Comparison of ENCODE assay signal across 1 cellular context in genomic region chr10:49162063-49162462, GRCh38.
TF ChIP-seq lines count a peak whose summit lies in the region.

No MANE protein-coding gene starts in this region.

TF ChIP-seq in H1, 55 proteins besides CTCF, POLR2A, EP300 and RAD21 (continued from another document):
- no peak for TF ChIP-seq CHD7 (IDR thresholded peaks at IDR 0.05; ENCODE audit: insufficient replicate concordance, low read length)
- TF ChIP-seq CHD2 (IDR thresholded peaks at IDR 0.05; ENCODE audit: low read length): no peak
- TF ChIP-seq NRF1 (IDR thresholded peaks at IDR 0.05; ENCODE audit: low read depth, low read length): no peak
- no peak for TF ChIP-seq PHF8 (conservative IDR thresholded peaks at IDR 0.05; ENCODE audit: low read depth, low read length)
- no peak for TF ChIP-seq E2F6 (IDR thresholded peaks at IDR 0.05)
- no peak for TF ChIP-seq BCL11A (IDR thresholded peaks at IDR 0.05; ENCODE audit: low read depth in 2 of 2, low read length in 2 of 2)
